In genomic region chr12:22626429-22626828, GRCh38 we compare ENCODE assay signal across 8 cellular contexts.
A peak's percentile ranks its signal among the peaks of the same experiment; 100 is the strongest.
DNase-seq lines count a peak whose midpoint lies in the region; ATAC-seq lines count a peak whose summit lies in the region.

No MANE protein-coding gene starts in this region.

- peaks cover 18% of the 10 kb centered on the region for H3K4me1 ChIP-seq in HUES6 (ENCODE audit: control insufficient read depth, insufficient read depth, low read length)

- peak overlapping the region; percentile 96 for H3K4me3 Mint-ChIP-seq in activated naive CD8-positive, alpha-beta T cell
- H3K4me3 Mint-ChIP-seq in stimulated activated effector memory CD8-positive, alpha-beta T cell treated with anti-CD3 and anti-CD28 coated beads, Interleukin-12 subunit alpha, Interleukin-12 subunit beta, amount 100 ng/mL, for 72 hours = peak overlapping the region; percentile 93

- peak overlapping the region; percentile 72 for H3K4me3 ChIP-seq in HUES6 (ENCODE audit: low read depth, low read length)

- no peaks in the 10 kb centered on the region for H3K9me3 Mint-ChIP-seq in activated naive CD8-positive, alpha-beta T cell (ENCODE audit: low read depth)
- no peaks in the 10 kb centered on the region for H3K9me3 Mint-ChIP-seq in stimulated activated effector memory CD8-positive, alpha-beta T cell treated with anti-CD3 and anti-CD28 coated beads, Interleukin-12 subunit alpha, Interleukin-12 subunit beta, amount 100 ng/mL, for 72 hours

- H3K27ac ChIP-seq in HUES6 (ENCODE audit: low read depth, low read length) = peak overlapping the region; percentile 81; the same call in 1 of the 2 replicates

- peaks cover 3% of the 10 kb centered on the region for H3K27me3 Mint-ChIP-seq in activated naive CD8-positive, alpha-beta T cell

- DNase-seq in EH (ENCODE audit: low read depth) (peak; percentile 29), iris pigment epithelial cell (ENCODE audit: low read depth) (peak; percentile 62), SKM-1 treated with dmso at 0.1 percent for 144 hours (lab: John Stamatoyannopoulos, UW; ENCODE audit: unreplicated experiment) (no peak)
- DNase-seq in stimulated activated effector memory CD8-positive, alpha-beta T cell treated with anti-CD3 and anti-CD28 coated beads, Interleukin-12 subunit alpha, Interleukin-12 subunit beta, amount 100 ng/mL, for 72 hours (ENCODE audit: low spot score in 2 of 2) = no peak

- no peaks in the 10 kb centered on the region for H3K36me3 Mint-ChIP-seq in activated naive CD8-positive, alpha-beta T cell
- H3K36me3 Mint-ChIP-seq in stimulated activated effector memory CD8-positive, alpha-beta T cell treated with anti-CD3 and anti-CD28 coated beads, Interleukin-12 subunit alpha, Interleukin-12 subunit beta, amount 100 ng/mL, for 72 hours = peaks cover 37% of the 10 kb centered on the region

- ATAC-seq in GM19468 (IDR thresholded peaks at IDR 0.05; ENCODE audit: extremely low read depth, unreplicated experiment) (peak; percentile 15), HG03045 (IDR thresholded peaks at IDR 0.05; ENCODE audit: unreplicated experiment) (no peak)
- peak; percentile 52 for ATAC-seq in stimulated activated effector memory CD8-positive, alpha-beta T cell treated with anti-CD3 and anti-CD28 coated beads, Interleukin-12 subunit alpha, Interleukin-12 subunit beta, amount 100 ng/mL, for 72 hours

- peak overlapping the region; percentile 95 for H3K9ac ChIP-seq in HUES6 (ENCODE audit: low read length)

- H3K36me3 ChIP-seq in HUES6 (ENCODE audit: control insufficient read depth, insufficient read depth, low read length) = no peaks in the 10 kb centered on the region; the same call in 1 of the 2 replicates

- H3K9me3 ChIP-seq in HUES6 (ENCODE audit: control insufficient read depth, insufficient read depth, low read depth, low read length) = no peaks in the 10 kb centered on the region

- peak overlapping the region; percentile 98 for H3K27ac Mint-ChIP-seq in activated naive CD8-positive, alpha-beta T cell
- peak overlapping the region; percentile 95 for H3K27ac Mint-ChIP-seq in stimulated activated effector memory CD8-positive, alpha-beta T cell treated with anti-CD3 and anti-CD28 coated beads, Interleukin-12 subunit alpha, Interleukin-12 subunit beta, amount 100 ng/mL, for 72 hours

- H3K27me3 ChIP-seq in HUES6 (ENCODE audit: control insufficient read depth, insufficient read depth, low read length) = no peaks in the 10 kb centered on the region

- peaks cover 51% of the 10 kb centered on the region for H3K4me1 Mint-ChIP-seq in activated naive CD8-positive, alpha-beta T cell (ENCODE audit: low read depth)
- H3K4me1 Mint-ChIP-seq in stimulated activated effector memory CD8-positive, alpha-beta T cell treated with anti-CD3 and anti-CD28 coated beads, Interleukin-12 subunit alpha, Interleukin-12 subunit beta, amount 100 ng/mL, for 72 hours = peaks cover 29% of the 10 kb centered on the region

Comparison
In these comparisons a context has a peak if more than half of its experiments do, and no peak if none do; other contexts are left out.
1. DNase-seq: peak in EH (single experiment) and iris pigment epithelial cell (single experiment); none in stimulated activated effector memory CD8-positive, alpha-beta T cell treated with anti-CD3 and anti-CD28 coated beads, Interleukin-12 subunit alpha, Interleukin-12 subunit beta, amount 100 ng/mL, for 72 hours (0 of 2) and SKM-1 treated with dmso at 0.1 percent for 144 hours (single experiment).